In genomic region chr7:40799493-40800406, GRCh38 we compare ENCODE assay signal across 14 cellular contexts.
"Had no signal": no experiment of that assay in that cellular context is flagged by ENCODE, and none has a peak within 500 bp of the region (broad histone marks: within the 10 kb centered on the region; RNA-seq: fewer than 3 reads in every experiment).

No MANE protein-coding gene starts in this region.

- H3K27ac ChIP-seq: brain microvascular endothelial cell, suprapubic skin had no signal

- ATAC-seq: activated T-cell treated with anti-CD3 and anti-CD28 coated beads, Interleukin-2, amount 50 U/mL, for 4 hours; stimulated activated naive CD8-positive, alpha-beta T cell treated with anti-CD3 and anti-CD28 coated beads, Interleukin-15, Interleukin-2, amounts not matched to agents 100 U/mL and 50 U/mL, for 24 hours had no signal

- H3K27me3 ChIP-seq: brain microvascular endothelial cell, suprapubic skin had no signal

- H3K36me3 ChIP-seq: brain microvascular endothelial cell, suprapubic skin had no signal

- DNase-seq: activated CD4-positive, alpha-beta memory T cell treated with anti-CD3 and anti-CD28 coated beads for 36 hours; activated CD4-positive, CD25-positive, alpha-beta regulatory T cell treated with anti-CD3 and anti-CD28 coated beads, Interleukin-2, amount 50 U/mL, for 72 hours; activated effector memory CD4-positive, alpha-beta T cell treated with anti-CD3 and anti-CD28 coated beads, Interleukin-2, amount 50 U/mL, for 16 hours; activated T-cell treated with anti-CD3 and anti-CD28 coated beads, Interleukin-2, amount 50 U/mL, for 4 hours; brain microvascular endothelial cell; endodermal cell; erythroblast; immature natural killer cell; left cardiac atrium; stimulated activated CD4-positive, alpha-beta T cell treated with anti-CD3 and anti-CD28 coated beads, Interleukin-4, amount 100 ng/mL, for 1 hour; stimulated activated CD8-positive, alpha-beta memory T cell treated with anti-CD3 and anti-CD28 coated beads, Interleukin-4, amount 100 ng/mL, for 48 hours; stimulated activated naive CD8-positive, alpha-beta T cell treated with anti-CD3 and anti-CD28 coated beads, Interleukin-15, Interleukin-2, amounts not matched to agents 100 U/mL and 50 U/mL, for 24 hours; T-helper 2 cell had no signal

- H3K9me3 ChIP-seq: suprapubic skin had no signal

- H3K4me3 ChIP-seq: suprapubic skin had no signal
